In the genomic region with DNA sequence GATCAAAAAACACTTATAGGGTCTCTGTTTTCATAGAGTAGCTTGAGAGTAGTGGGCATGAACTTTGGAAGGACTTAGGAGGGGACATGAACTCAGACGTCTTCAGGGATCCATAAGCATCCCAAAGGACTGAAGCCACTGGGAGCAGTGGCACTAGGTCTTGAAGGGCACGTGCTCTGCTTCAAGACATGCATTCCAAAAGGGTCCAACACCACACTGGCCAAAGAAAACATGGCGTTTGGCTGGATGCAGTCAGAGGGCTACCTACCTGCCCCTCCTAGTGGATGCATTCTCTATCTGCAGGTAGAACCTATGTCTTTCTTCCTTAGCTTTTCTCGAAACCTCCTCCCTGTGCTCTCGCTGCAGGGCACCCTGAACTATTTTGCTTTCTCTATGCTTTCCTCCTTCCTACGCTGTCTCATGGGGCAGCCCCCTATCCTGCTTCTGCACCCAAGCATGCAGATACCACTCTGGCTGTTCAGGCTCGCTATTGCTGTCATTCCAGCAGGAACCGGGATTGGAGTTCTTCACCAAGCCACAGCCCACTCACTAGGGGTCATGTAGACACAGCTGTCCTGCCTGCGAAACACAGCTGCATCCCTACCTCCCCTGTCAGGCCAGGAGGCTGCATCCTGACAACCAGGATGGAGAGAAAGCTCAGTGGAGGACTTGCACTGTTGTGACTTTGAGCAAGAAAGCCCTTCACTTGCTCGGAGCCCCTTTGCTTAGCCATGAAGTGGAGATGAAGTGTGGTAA, we compare ENCODE assay signal across 13 cellular contexts. TPM values are rescaled to one million over a fixed set of nuclear protein-coding genes. Genes with fewer than 3 reads are reported as not detected.
DNase-seq lines count a peak whose midpoint lies in the region; ATAC-seq, FAIRE-seq and TF ChIP-seq lines count a peak whose summit lies in the region.
"Had no signal": no experiment of that assay in that cellular context is flagged by ENCODE, and none has a peak within 500 bp of the region (broad histone marks: within the 10 kb centered on the region; RNA-seq: fewer than 3 reads in every experiment).

No MANE protein-coding gene starts in this region.

- no peaks in the 10 kb centered on the region; a peak in 1 of 7 replicates for H3K27me3 ChIP-seq in H1 (replicated peaks in 1 of 4; ENCODE audit: control insufficient read depth in 3 of 4, extremely low read depth in 1 of 4, insufficient read depth in 3 of 4, low read length in 3 of 4)

- no peak overlapping the region for H3K9ac ChIP-seq in H1 (replicated peaks in 1 of 4; ENCODE audit: extremely low read depth in 1 of 4, low read depth in 3 of 4, low read length in 3 of 4)

- peak; percentile 75 to 83 for TF ChIP-seq RAD21 in H1 (IDR thresholded peaks at IDR 0.05 in 1 of 2, conservative IDR thresholded peaks at IDR 0.05 in 1 of 2; ENCODE audit: low read depth in 2 of 2, low read length in 2 of 2)

- H3K4ac ChIP-seq in H1 (replicated peaks; ENCODE audit: insufficient read length, low read depth, low read length) = no peak overlapping the region

- H3K27ac ChIP-seq in 22Rv1 = no peak overlapping the region
- H3K27ac ChIP-seq in H1 (ENCODE audit: low read depth, low read length) = no peak overlapping the region
- H3K27ac ChIP-seq: coronary artery had no signal

- peak overlapping the region; percentile 22 for H4K91ac ChIP-seq in H1 (replicated peaks; ENCODE audit: insufficient read length, low read length)

- H2AFZ ChIP-seq in H1 (ENCODE audit: low read length) = peak overlapping the region; percentile 94

- H4K20me1 ChIP-seq in H1 (replicated peaks in 1 of 2; ENCODE audit: control insufficient read depth in 1 of 2, insufficient read depth in 2 of 2, low read length in 2 of 2) = no peaks in the 10 kb centered on the region

- no peaks in the 10 kb centered on the region for H3K79me2 ChIP-seq in H1 (ENCODE audit: control insufficient read depth in 1 of 2, insufficient read depth in 2 of 2, low read length in 2 of 2)

- no peak overlapping the region for H4K8ac ChIP-seq in H1 (ENCODE audit: extremely low read depth, insufficient read depth, low read length)

- TF ChIP-seq EP300 in H1 (IDR thresholded peaks at IDR 0.05; ENCODE audit: borderline replicate concordance in 1 of 2, low read depth in 2 of 2, low read length in 2 of 2) = no peak

- H3K14ac ChIP-seq in H1 (ENCODE audit: insufficient read length) = no peak overlapping the region

- no peak for TF ChIP-seq POLR2A in H1 (IDR thresholded peaks at IDR 0.05; ENCODE audit: control extremely low read depth in 1 of 2, low read depth in 2 of 2, low read length in 2 of 2)

- CTCF ChIA-PET in H1 (lab: Charles Lee; ENCODE audit: partially characterized antibody) = interaction anchor here (0.7 to 6.6 kb wide), 25 partner anchors 8 to 363 kb away, joined by 3 to 53 read pairs (median 5); partner anchors contain the start of gene FAM240B

- H3K9me3 ChIP-seq in H1 (ENCODE audit: insufficient read depth in 2 of 2, low read depth in 1 of 2, low read length in 1 of 2) = peaks cover 0 to 4% of the 10 kb centered on the region in 2 experiments; a peak in 1 of 4 replicates

- ATAC-seq in HG03457 (IDR thresholded peaks at IDR 0.05; ENCODE audit: unreplicated experiment) = no peak
- no peak for ATAC-seq in GM18870 (IDR thresholded peaks at IDR 0.05; ENCODE audit: unreplicated experiment)

- H2BK12ac ChIP-seq in H1 (ENCODE audit: low read depth, low read length) = peak overlapping the region; percentile 95

- DNase-seq in NCI-H146 (lab: John Stamatoyannopoulos, UW) (peak; percentile 96), H1 (ENCODE audit: low read depth in 1 of 2, low spot score in 2 of 2) (no peak), MV-4-11 (lab: John Stamatoyannopoulos, UW) (no peak), superior temporal gyrus (ENCODE audit: extremely low spot score) (no peak)
- DNase-seq: activated CD4-positive, alpha-beta T cell treated with anti-CD3 and anti-CD28 coated beads for 4 hours; DMS79 treated with DMSO at 0.1 percent for 48 hours; NCI-H187 had no signal

- no peak overlapping the region for H4K5ac ChIP-seq in H1 (ENCODE audit: insufficient read length, low read depth, low read length)

- peak overlapping the region; percentile 66; the same call in 1 of the 2 replicates for H2BK5ac ChIP-seq in H1 (ENCODE audit: low read depth, low read length)

- no peak overlapping the region for H3K4me3 ChIP-seq in H1 (ENCODE audit: extremely low read depth in 1 of 4, insufficient read depth in 2 of 4, low read depth in 3 of 4, low read length in 4 of 4)
- H3K4me3 ChIP-seq: coronary artery had no signal

- H3K79me1 ChIP-seq in H1 (ENCODE audit: low read depth, low read length) = no peaks in the 10 kb centered on the region

- POLR2A ChIA-PET in H1 (lab: Charles Lee; ENCODE audit: partially characterized antibody) = interaction anchor here (1.4 kb wide), 1 partner anchor 13 kb away, joined by 3 read pairs; no protein-coding TSS in a partner anchor

- H3K23me2 ChIP-seq in H1 (ENCODE audit: low read depth, low read length) = no peaks in the 10 kb centered on the region

- peak overlapping the region; percentile 80 for H3K18ac ChIP-seq in H1 (ENCODE audit: extremely low read depth, low read length)

- peak overlapping the region; percentile 28; the same call in 1 of the 2 replicates for H2BK20ac ChIP-seq in H1 (ENCODE audit: low read length)

- H3K4me1 ChIP-seq in H1 (replicated peaks in 1 of 4; ENCODE audit: control insufficient read depth in 3 of 4, insufficient read depth in 4 of 4, low read length in 3 of 4) = no peaks in the 10 kb centered on the region

- FAIRE-seq in H1 (lab: Jason Lieb, UNC) = peak; percentile 91
- FAIRE-seq: H54 had no signal

- no peaks in the 10 kb centered on the region for H3K36me3 ChIP-seq in H1 (ENCODE audit: control insufficient read depth in 2 of 4, insufficient read depth in 4 of 4, low read length in 3 of 4)

- peak; percentile 72 for TF ChIP-seq CTCF in 22Rv1 (IDR thresholded peaks at IDR 0.05)
- TF ChIP-seq CTCF in GM12874 (IDR thresholded peaks at IDR 0.05; ENCODE audit: insufficient read depth, low read depth, low read length) = peak; percentile 53
- TF ChIP-seq CTCF in H1 (IDR thresholded peaks at IDR 0.05; ENCODE audit: control extremely low read depth in 1 of 3, insufficient read depth in 1 of 3, low read depth in 1 of 3, low read length in 3 of 3) = peak; percentile 50 to 90 (median 59)

- peak overlapping the region; percentile 18 for H2BK120ac ChIP-seq in H1 (replicated peaks; ENCODE audit: low read depth, low read length)

- H2BK15ac ChIP-seq in H1 (ENCODE audit: low read length) = no peak overlapping the region; the same call in 1 of the 2 replicates

- H3K56ac ChIP-seq in H1 (replicated peaks; ENCODE audit: insufficient read length, low read depth, low read length) = no peak overlapping the region

- no peak overlapping the region for H3K4me2 ChIP-seq in H1 (ENCODE audit: insufficient read depth in 1 of 2, low read depth in 2 of 2, low read length in 2 of 2)

- no peak overlapping the region for H3K23ac ChIP-seq in H1 (ENCODE audit: insufficient read length)

- WGBS in H1 (ENCODE audit: extremely low coverage in 1 of 2, insufficient coverage in 1 of 2, insufficient read length in 1 of 2, insufficient replicate concordance in 2 of 2, low coverage in 1 of 2, low lambda C conversion rate in 2 of 2, missing lambda C conversion rate in 1 of 2), 2 experiments = 75% methylated on average over 10 of the region's 10 CpGs; no CpG with 5 or more reads in 1 of the 2 experiments

- H2AK5ac ChIP-seq in H1 (ENCODE audit: low read depth, low read length) = no peak overlapping the region

TF ChIP-seq in H1, 55 proteins besides CTCF, POLR2A, EP300 and RAD21 (continues in another document):
- TF ChIP-seq CHD2 (IDR thresholded peaks at IDR 0.05; ENCODE audit: low read length) (no peak), EGR1 (IDR thresholded peaks at IDR 0.05; ENCODE audit: borderline replicate concordance, low read depth, low read length) (no peak), POU5F1 (IDR thresholded peaks at IDR 0.05; ENCODE audit: low read depth, low read length) (no peak), MAX (IDR thresholded peaks at IDR 0.05) (peak; percentile 91), JUN (IDR thresholded peaks at IDR 0.05; ENCODE audit: low read depth, low read length) (no peak), E2F6 (IDR thresholded peaks at IDR 0.05) (peak; percentile 86)
- TF ChIP-seq, protein P1, sequence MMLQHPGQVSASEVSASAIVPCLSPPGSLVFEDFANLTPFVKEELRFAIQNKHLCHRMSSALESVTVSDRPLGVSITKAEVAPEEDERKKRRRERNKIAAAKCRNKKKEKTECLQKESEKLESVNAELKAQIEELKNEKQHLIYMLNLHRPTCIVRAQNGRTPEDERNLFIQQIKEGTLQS (IDR thresholded peaks at IDR 0.05; ENCODE audit: insufficient read depth, low read depth, low read length) = no peak
- TF ChIP-seq, protein P2, sequence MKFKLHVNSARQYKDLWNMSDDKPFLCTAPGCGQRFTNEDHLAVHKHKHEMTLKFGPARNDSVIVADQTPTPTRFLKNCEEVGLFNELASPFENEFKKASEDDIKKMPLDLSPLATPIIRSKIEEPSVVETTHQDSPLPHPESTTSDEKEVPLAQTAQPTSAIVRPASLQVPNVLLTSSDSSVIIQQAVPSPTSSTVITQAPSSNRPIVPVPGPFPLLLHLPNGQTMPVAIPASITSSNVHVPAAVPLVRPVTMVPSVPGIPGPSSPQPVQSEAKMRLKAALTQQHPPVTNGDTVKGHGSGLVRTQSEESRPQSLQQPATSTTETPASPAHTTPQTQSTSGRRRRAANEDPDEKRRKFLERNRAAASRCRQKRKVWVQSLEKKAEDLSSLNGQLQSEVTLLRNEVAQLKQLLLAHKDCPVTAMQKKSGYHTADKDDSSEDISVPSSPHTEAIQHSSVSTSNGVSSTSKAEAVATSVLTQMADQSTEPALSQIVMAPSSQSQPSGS (IDR thresholded peaks at IDR 0.05; ENCODE audit: low read length) = no peak

RNA-seq across cellular contexts. Expression of gene FAM240B, which starts 11.9 kb away (rescaled TPM):
- not detected in 2 replicates for total RNA-seq in H1 (2021; fragmentation: NEBNext Ultra II Directional; extraction: Animal tissue kit (Norgen Biotek cat#: 25700))
- polyA plus RNA-seq in H1 (2011; rRNA removed) = not detected in 2 replicates
- not detected for polyA plus RNA-seq in H1 (2011; cell fraction: cytosol; rRNA removed)
- not detected for polyA plus RNA-seq in H1 (2011; cell fraction: nucleus; rRNA removed)
- polyA plus RNA-seq in H1 (2012, experiment 1 of 2) = not detected in 4 replicates
- not detected for polyA plus RNA-seq in H1 (2012, experiment 2 of 2)
- polyA plus RNA-seq in H1 (2013, experiment 1 of 2) = not detected
- polyA plus RNA-seq in H1 (2013, experiment 2 of 2) = not detected
- polyA minus RNA-seq in H1 (2011; rRNA and poly(A)+ RNA removed) = not detected in 2 replicates
- not detected for polyA minus RNA-seq in H1 (2011; cell fraction: cytosol; rRNA and poly(A)+ RNA removed)
- not detected for polyA minus RNA-seq in H1 (2011; cell fraction: nucleus; rRNA and poly(A)+ RNA removed)
